In genomic region chr14:85934123-85934885, GRCh38 we compare ENCODE assay signal across 8 cellular contexts.
A peak's percentile ranks its signal among the peaks of the same experiment; 100 is the strongest.
DNase-seq lines count a peak whose midpoint lies in the region; ATAC-seq and TF ChIP-seq lines count a peak whose summit lies in the region.

No MANE protein-coding gene starts in this region.

- intact Hi-C loops in uterus (cut with DNase I; ENCODE audit: low total_unique reads), result no loop called here

- no peaks in the 10 kb centered on the region for H3K27me3 ChIP-seq in uterus

- H3K4me1 ChIP-seq in uterus, result no peaks in the 10 kb centered on the region

- no peak for TF ChIP-seq POLR2A in uterus (IDR thresholded peaks at IDR 0.05)

- peak overlapping the region; percentile 14 to 19 for H3K4me3 ChIP-seq in uterus

- peaks cover 0 to 6% of the 10 kb centered on the region in 2 donors for H3K9me3 ChIP-seq in uterus

- TF ChIP-seq CTCF in uterus (IDR thresholded peaks at IDR 0.05), result no peak

- H3K36me3 ChIP-seq in uterus, result no peaks in the 10 kb centered on the region

- DNase-seq in NCI-H1436 (lab: John Stamatoyannopoulos, UW) (peak; percentile 53), NCI-H1436 treated with DMSO at 0.1 percent for 48 hours (lab: John Stamatoyannopoulos, UW) (no peak), NCI-H2107 treated with DMSO at 0.1 percent for 48 hours (lab: John Stamatoyannopoulos, UW; ENCODE audit: unreplicated experiment) (peak; percentile 79), pons (ENCODE audit: low spot score) (peak; percentile 73), uterus (peak; percentile 14)
- DNase-seq in activated CD4-positive, alpha-beta T cell treated with anti-CD3 and anti-CD28 coated beads for 48 hours, result peak; percentile 52
- peak; percentile 34 for DNase-seq in effector CD8-positive, alpha-beta T cell (lab: John Stamatoyannopoulos, UW)

- H3K27ac ChIP-seq in uterus, result peak overlapping the region; percentile 19 to 34

- peak; percentile 97 for ATAC-seq in HG02840 (IDR thresholded peaks at IDR 0.05; ENCODE audit: low FRiP score, unreplicated experiment)
